ENCODE assay signal across 1 cellular context in the genomic region with DNA sequence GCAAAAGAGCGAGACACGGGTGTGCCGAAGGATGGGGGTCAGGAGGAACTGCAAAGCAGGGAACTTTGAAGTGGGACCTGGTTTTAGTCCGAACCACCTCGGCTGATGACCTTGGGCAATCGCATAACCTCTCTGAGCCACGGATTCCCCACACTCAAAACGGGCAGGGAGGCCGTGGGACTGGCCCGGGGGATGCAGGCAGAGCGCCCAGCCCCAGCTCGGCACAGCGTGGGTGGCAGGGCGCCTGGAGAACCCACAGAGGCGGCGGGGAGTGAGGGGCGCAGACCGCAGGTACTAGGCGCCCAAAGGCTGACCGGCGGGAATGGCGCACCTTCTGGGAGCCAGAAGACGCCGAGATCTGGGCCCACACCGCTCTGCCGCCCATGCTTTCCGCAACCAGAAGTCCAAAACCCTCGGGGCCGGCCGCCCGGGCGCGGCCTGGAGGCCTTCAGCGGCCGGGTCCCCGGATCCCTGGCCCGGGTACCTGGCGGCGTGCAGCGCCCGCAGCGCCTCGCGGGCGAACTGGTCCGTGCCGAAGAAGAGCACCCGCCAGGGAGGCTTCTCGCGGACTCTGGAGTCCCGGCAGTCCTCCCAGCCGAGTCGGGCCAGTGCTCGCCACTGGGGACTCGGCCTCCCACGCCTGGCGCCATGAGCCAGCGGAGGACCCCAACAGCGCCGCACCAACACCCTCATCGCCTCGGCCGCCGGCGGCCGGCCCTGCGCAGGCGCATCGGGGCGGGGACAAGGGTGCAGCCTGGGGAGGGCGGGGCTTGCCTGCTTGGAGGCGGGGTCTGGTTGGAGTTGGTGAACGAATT.
A peak's percentile ranks its signal among the peaks of the same experiment; 100 is the strongest.
TF ChIP-seq lines count a peak whose summit lies in the region.

Gene MTFMT, minus strand, starts transcription at position 719 of the 815 bp plus-strand sequence. Its CDS starts 26 bp downstream, at position 693.

TF ChIP-seq in K562, 482 proteins besides CTCF, POLR2A, EP300 and RAD21 (continued from another document and continues in another):
- no peak for TF ChIP-seq ZNF407 (IDR thresholded peaks at IDR 0.05; ENCODE audit: low read depth)
- TF ChIP-seq CBX2 (IDR thresholded peaks at IDR 0.05; ENCODE audit: insufficient read depth, low read length, poor library complexity, severe bottlenecking), result no peak
- peak; percentile 74 to 87; a peak in 3 of 4 replicates for TF ChIP-seq UBTF (IDR thresholded peaks at IDR 0.05; ENCODE audit: borderline replicate concordance in 1 of 2, low read depth in 2 of 2, low read length in 2 of 2)
- no peak for TF ChIP-seq ZBTB9 (CRISPR knock-in tag; IDR thresholded peaks at IDR 0.05)
- peak; percentile 65 for TF ChIP-seq MEIS2 (IDR thresholded peaks at IDR 0.05; ENCODE audit: partially characterized antibody)
- TF ChIP-seq RERE (CRISPR knock-in tag; IDR thresholded peaks at IDR 0.05; ENCODE audit: borderline replicate concordance), result no peak
- TF ChIP-seq ZBTB7A (IDR thresholded peaks at IDR 0.05; ENCODE audit: borderline replicate concordance, control insufficient read depth, low read depth, low read length), result peak; percentile 58; the same call in 1 of the 2 replicates
- peak; percentile 31; the same call in 1 of the 2 replicates for TF ChIP-seq NFIC (IDR thresholded peaks at IDR 0.05)
- TF ChIP-seq TEAD4 (IDR thresholded peaks at IDR 0.05; ENCODE audit: low read length), result peak; percentile 8; the same call in 1 of the 2 replicates
- no peak for TF ChIP-seq TEAD4 (CRISPR knock-in tag; IDR thresholded peaks at IDR 0.05; ENCODE audit: borderline replicate concordance)
- 0 out of 4 replicates have a peak, but pooled peaks of 1 of the 2 experiments have one; percentile 56 for TF ChIP-seq HDAC1 (IDR thresholded peaks at IDR 0.05)
- TF ChIP-seq HMGN3 (IDR thresholded peaks at IDR 0.05; ENCODE audit: borderline replicate concordance, extremely low read depth, insufficient read length, low read depth, low read length), result peak; percentile 67
- TF ChIP-seq, protein P1, sequence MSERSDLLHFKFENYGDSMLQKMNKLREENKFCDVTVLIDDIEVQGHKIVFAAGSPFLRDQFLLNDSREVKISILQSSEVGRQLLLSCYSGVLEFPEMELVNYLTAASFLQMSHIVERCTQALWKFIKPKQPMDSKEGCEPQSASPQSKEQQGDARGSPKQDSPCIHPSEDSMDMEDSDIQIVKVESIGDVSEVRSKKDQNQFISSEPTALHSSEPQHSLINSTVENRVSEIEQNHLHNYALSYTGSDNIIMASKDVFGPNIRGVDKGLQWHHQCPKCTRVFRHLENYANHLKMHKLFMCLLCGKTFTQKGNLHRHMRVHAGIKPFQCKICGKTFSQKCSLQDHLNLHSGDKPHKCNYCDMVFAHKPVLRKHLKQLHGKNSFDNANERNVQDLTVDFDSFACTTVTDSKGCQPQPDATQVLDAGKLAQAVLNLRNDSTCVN (CRISPR knock-in tag; IDR thresholded peaks at IDR 0.05), result no peak
- TF ChIP-seq POLR2AphosphoS5 (IDR thresholded peaks at IDR 0.05; ENCODE audit: control insufficient read depth, insufficient read depth, low read depth, low read length), result peak; percentile 93
- TF ChIP-seq MNT (conservative IDR thresholded peaks at IDR 0.05), result peak; percentile 53 to 72; a peak in 3 of 4 replicates
- TF ChIP-seq, protein P2, sequence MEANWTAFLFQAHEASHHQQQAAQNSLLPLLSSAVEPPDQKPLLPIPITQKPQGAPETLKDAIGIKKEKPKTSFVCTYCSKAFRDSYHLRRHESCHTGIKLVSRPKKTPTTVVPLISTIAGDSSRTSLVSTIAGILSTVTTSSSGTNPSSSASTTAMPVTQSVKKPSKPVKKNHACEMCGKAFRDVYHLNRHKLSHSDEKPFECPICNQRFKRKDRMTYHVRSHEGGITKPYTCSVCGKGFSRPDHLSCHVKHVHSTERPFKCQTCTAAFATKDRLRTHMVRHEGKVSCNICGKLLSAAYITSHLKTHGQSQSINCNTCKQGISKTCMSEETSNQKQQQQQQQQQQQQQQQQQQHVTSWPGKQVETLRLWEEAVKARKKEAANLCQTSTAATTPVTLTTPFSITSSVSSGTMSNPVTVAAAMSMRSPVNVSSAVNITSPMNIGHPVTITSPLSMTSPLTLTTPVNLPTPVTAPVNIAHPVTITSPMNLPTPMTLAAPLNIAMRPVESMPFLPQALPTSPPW (CRISPR knock-in tag; IDR thresholded peaks at IDR 0.05), result peak; percentile 39; the same call in 1 of the 2 replicates
- TF ChIP-seq YY1 (IDR thresholded peaks at IDR 0.05; ENCODE audit: borderline replicate concordance in 1 of 3, control insufficient read depth in 1 of 3, extremely low read depth in 1 of 3, insufficient read depth in 3 of 3, insufficient read length in 1 of 3, insufficient replicate concordance in 2 of 3, low read depth in 1 of 3, low read length in 2 of 3), result peak; percentile 16 to 84 (median 64)
- no peak for TF ChIP-seq TEAD2 (tag; IDR thresholded peaks at IDR 0.05)
- TF ChIP-seq ARHGAP35 (IDR thresholded peaks at IDR 0.05; ENCODE audit: partially characterized antibody), result no peak
- TF ChIP-seq, protein P3, sequence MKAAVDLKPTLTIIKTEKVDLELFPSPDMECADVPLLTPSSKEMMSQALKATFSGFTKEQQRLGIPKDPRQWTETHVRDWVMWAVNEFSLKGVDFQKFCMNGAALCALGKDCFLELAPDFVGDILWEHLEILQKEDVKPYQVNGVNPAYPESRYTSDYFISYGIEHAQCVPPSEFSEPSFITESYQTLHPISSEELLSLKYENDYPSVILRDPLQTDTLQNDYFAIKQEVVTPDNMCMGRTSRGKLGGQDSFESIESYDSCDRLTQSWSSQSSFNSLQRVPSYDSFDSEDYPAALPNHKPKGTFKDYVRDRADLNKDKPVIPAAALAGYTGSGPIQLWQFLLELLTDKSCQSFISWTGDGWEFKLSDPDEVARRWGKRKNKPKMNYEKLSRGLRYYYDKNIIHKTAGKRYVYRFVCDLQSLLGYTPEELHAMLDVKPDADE (conservative IDR thresholded peaks at IDR 0.05; ENCODE audit: control insufficient read depth, low read depth, low read length), result peak; percentile 60; the same call in 1 of the 2 replicates
